In genomic region chr20:419556-420168, GRCh38 we compare ENCODE assay signal across 16 cellular contexts. TPM values are rescaled to one million over a fixed set of nuclear protein-coding genes. Genes with fewer than 3 reads are reported as not detected.
DNase-seq lines count a peak whose midpoint lies in the region; ATAC-seq, FAIRE-seq and TF ChIP-seq lines count a peak whose summit lies in the region.
"Had no signal": no experiment of that assay in that cellular context is flagged by ENCODE, and none has a peak within 500 bp of the region (broad histone marks: within the 10 kb centered on the region; RNA-seq: fewer than 3 reads in every experiment).

No MANE protein-coding gene starts in this region.

- ATAC-seq in activated naive CD4-positive, alpha-beta T cell treated with anti-CD3 and anti-CD28 coated beads, Interleukin-2, amount 50 U/mL, for 72 hours: peak; percentile 37 to 46
- no peak for ATAC-seq in GM21526 (IDR thresholded peaks at IDR 0.05; ENCODE audit: low FRiP score, unreplicated experiment)
- ATAC-seq: gastrocnemius medialis, left lung had no signal

- no peak for DNase-seq in activated naive CD4-positive, alpha-beta T cell treated with anti-CD3 and anti-CD28 coated beads, Interleukin-2, amount 50 U/mL, for 72 hours (ENCODE audit: low spot score in 2 of 2)
- DNase-seq in activated naive CD4-positive, alpha-beta T cell treated with Interleukin-2 at 50 U/mL for 16 hours: no peak
- DNase-seq in NCI-H2081 (lab: John Stamatoyannopoulos, UW) (peak; percentile 95 to 96), small intestine (peak; percentile 74), medulla oblongata (ENCODE audit: extremely low spot score) (no peak), SK-N-SH (no peak)
- DNase-seq in activated naive CD8-positive, alpha-beta T cell treated with anti-CD3 and anti-CD28 coated beads for 36 hours: no peak
- DNase-seq: dermis blood vessel endothelial cell; EL; gastrocnemius medialis; stimulated activated CD4-positive, alpha-beta T cell treated with anti-CD3 and anti-CD28 coated beads, Interleukin-4, amount 100 ng/mL, for 4 hours; substantia nigra had no signal

- no peak overlapping the region for H3K27ac Mint-ChIP-seq in activated naive CD4-positive, alpha-beta T cell treated with anti-CD3 and anti-CD28 coated beads, Interleukin-2, amount 50 U/mL, for 72 hours
- H3K27ac Mint-ChIP-seq in activated naive CD8-positive, alpha-beta T cell treated with anti-CD3 and anti-CD28 coated beads for 36 hours: peak overlapping the region; percentile 3
- H3K27ac Mint-ChIP-seq: T-helper 2 cell treated with Interferon-gamma antibody and Interleukin-4, amounts not matched to agents 5 μg/mL and 100 μg/mL, for 36 hours had no signal

- H3K9me3 ChIP-seq in small intestine (ENCODE audit: control insufficient read depth, low read depth): no peaks in the 10 kb centered on the region
- H3K9me3 ChIP-seq in SK-N-SH: no peaks in the 10 kb centered on the region
- H3K9me3 ChIP-seq: gastrocnemius medialis, left lung had no signal

- H3K4me2 ChIP-seq in SK-N-SH: no peak overlapping the region

- no peak for TF ChIP-seq RAD21 in SK-N-SH (IDR thresholded peaks at IDR 0.05; ENCODE audit: low read length)

- no peaks in the 10 kb centered on the region for H4K20me1 ChIP-seq in SK-N-SH (ENCODE audit: insufficient read depth)

- CTCF ChIA-PET in SK-N-SH (lab: Yijun Ruan, JAX): interaction anchor here (3.9 kb wide), 1 partner anchor 11 kb away, joined by 15 read pairs; no protein-coding TSS in a partner anchor

- H3K9me3 Mint-ChIP-seq in activated naive CD4-positive, alpha-beta T cell treated with anti-CD3 and anti-CD28 coated beads, Interleukin-2, amount 50 U/mL, for 72 hours: no peaks in the 10 kb centered on the region
- H3K9me3 Mint-ChIP-seq in activated naive CD8-positive, alpha-beta T cell treated with anti-CD3 and anti-CD28 coated beads for 36 hours: no peaks in the 10 kb centered on the region
- H3K9me3 Mint-ChIP-seq: T-helper 2 cell treated with Interferon-gamma antibody and Interleukin-4, amounts not matched to agents 5 μg/mL and 100 μg/mL, for 36 hours had no signal

- H3K79me2 ChIP-seq in SK-N-SH (ENCODE audit: insufficient read depth): peaks cover 11% of the 10 kb centered on the region; the same call in 1 of the 2 replicates

- no peaks in the 10 kb centered on the region for H3K9me2 ChIP-seq in SK-N-SH

- H3K27me3 ChIP-seq in small intestine (ENCODE audit: control insufficient read depth in 2 of 2, insufficient read depth in 2 of 2, low read length in 2 of 2) (no peaks in the 10 kb centered on the region), SK-N-SH (ENCODE audit: insufficient read depth) (no peaks in the 10 kb centered on the region)
- H3K27me3 ChIP-seq: gastrocnemius medialis, left lung had no signal

- H3K4me3 ChIP-seq in small intestine (ENCODE audit: low read depth in 1 of 2, low read length in 2 of 2) (no peak overlapping the region), SK-N-SH (ENCODE audit: low read depth in 2 of 2, low read length in 1 of 2) (no peak overlapping the region)
- H3K4me3 ChIP-seq: gastrocnemius medialis, left lung had no signal

- 58 to 88% (median 76%) methylated on average over 32 of the region's 32 CpGs for WGBS in small intestine, 3 donors
- 92% methylated on average over 26 of the region's 32 CpGs for WGBS in SK-N-SH (ENCODE audit: low lambda C conversion rate)

- peaks cover 0 to 52% of the 10 kb centered on the region in 2 donors for H3K36me3 Mint-ChIP-seq in activated naive CD4-positive, alpha-beta T cell treated with anti-CD3 and anti-CD28 coated beads, Interleukin-2, amount 50 U/mL, for 72 hours
- peaks cover 48% of the 10 kb centered on the region for H3K36me3 Mint-ChIP-seq in activated naive CD8-positive, alpha-beta T cell treated with anti-CD3 and anti-CD28 coated beads for 36 hours

- peaks cover 4% of the 10 kb centered on the region for H3F3A ChIP-seq in SK-N-SH (replicated peaks; ENCODE audit: insufficient read depth)

- H3K4me1 Mint-ChIP-seq in activated naive CD8-positive, alpha-beta T cell treated with anti-CD3 and anti-CD28 coated beads for 36 hours: peaks cover 14% of the 10 kb centered on the region

- H2AFZ ChIP-seq in SK-N-SH (ENCODE audit: low read depth): no peak overlapping the region
- H2AFZ ChIP-seq: parathyroid adenoma had no signal

- H3K27ac ChIP-seq in small intestine (ENCODE audit: low read depth in 1 of 2, low read length in 1 of 2) (no peak overlapping the region), SK-N-SH (ENCODE audit: low read depth in 2 of 2, low read length in 1 of 2) (no peak overlapping the region)
- H3K27ac ChIP-seq: gastrocnemius medialis, left lung, parathyroid adenoma had no signal

- H3K4me1 ChIP-seq in small intestine (ENCODE audit: control insufficient read depth in 2 of 2, insufficient read depth in 1 of 2, low read depth in 1 of 2, low read length in 1 of 2): no peaks in the 10 kb centered on the region
- no peaks in the 10 kb centered on the region for H3K4me1 ChIP-seq in SK-N-SH (ENCODE audit: control insufficient read depth in 1 of 2, insufficient read depth in 2 of 2, low read depth in 1 of 2, low read length in 1 of 2)
- H3K4me1 ChIP-seq: parathyroid adenoma had no signal

- peak overlapping the region; percentile 14 for H3K4me3 Mint-ChIP-seq in activated naive CD8-positive, alpha-beta T cell treated with anti-CD3 and anti-CD28 coated beads for 36 hours
- H3K4me3 Mint-ChIP-seq: T-helper 2 cell treated with Interferon-gamma antibody and Interleukin-4, amounts not matched to agents 5 μg/mL and 100 μg/mL, for 36 hours had no signal

- TF ChIP-seq CTCF in SK-N-SH (IDR thresholded peaks at IDR 0.05): no peak

- POLR2A ChIA-PET in SK-N-SH (lab: Yijun Ruan, JAX): no interaction called here

- no peak for TF ChIP-seq EP300 in SK-N-SH (IDR thresholded peaks at IDR 0.05; ENCODE audit: borderline replicate concordance in 1 of 2, low read depth in 1 of 2, low read length in 1 of 2)

- H3K27me3 Mint-ChIP-seq in activated naive CD8-positive, alpha-beta T cell treated with anti-CD3 and anti-CD28 coated beads for 36 hours: no peaks in the 10 kb centered on the region

- no peak overlapping the region for H3K9ac ChIP-seq in SK-N-SH
- H3K9ac ChIP-seq: parathyroid adenoma had no signal

- H3K36me3 ChIP-seq in small intestine (ENCODE audit: control insufficient read depth in 2 of 2, insufficient read depth in 2 of 2, low read length in 2 of 2): peaks cover 10 to 20% of the 10 kb centered on the region in 2 donors
- peaks cover 25 to 46% of the 10 kb centered on the region in 2 experiments for H3K36me3 ChIP-seq in SK-N-SH (replicated peaks in 1 of 2; ENCODE audit: control insufficient read depth in 1 of 2, insufficient read depth in 2 of 2, low read length in 1 of 2)

- FAIRE-seq in small intestine (lab: Jason Lieb, UNC): no peak

TF ChIP-seq in SK-N-SH, 30 proteins besides CTCF, POLR2A, EP300 and RAD21 (continues in another document):
- TF ChIP-seq REST (IDR thresholded peaks at IDR 0.05; ENCODE audit: low read depth, low read length): no peak
- TF ChIP-seq RCOR1 (IDR thresholded peaks at IDR 0.05; ENCODE audit: low read length): no peak
- TF ChIP-seq FOSL2 (IDR thresholded peaks at IDR 0.05; ENCODE audit: borderline replicate concordance, low read depth): no peak
- no peak for TF ChIP-seq JUND (IDR thresholded peaks at IDR 0.05)

RNA-seq across cellular contexts. Expression of gene RBCK1, which starts 11.6 kb away (rescaled TPM):
- 100 to 1,000 TPM; 113 to 150 TPM for total RNA-seq in activated naive CD4-positive, alpha-beta T cell treated with anti-CD3 and anti-CD28 coated beads, Interleukin-2, amount 50 U/mL, for 72 hours
- total RNA-seq in activated naive CD8-positive, alpha-beta T cell treated with anti-CD3 and anti-CD28 coated beads for 36 hours: 100 to 1,000 TPM; 113 to 115 TPM
- 100 to 1,000 TPM; 148 to 176 (median 169) TPM for polyA plus RNA-seq in small intestine
- polyA plus RNA-seq in SK-N-SH (2012; rRNA removed): 94.3 and 105 TPM in 2 replicates
- polyA plus RNA-seq in SK-N-SH (2012; cell fraction: cytosol; rRNA removed): 55.2 and 70.2 TPM in 2 replicates
- 264 and 271 TPM in 2 replicates for polyA plus RNA-seq in SK-N-SH (2012; cell fraction: nucleus; rRNA removed)

RNA-seq across cellular contexts. Expression of gene TRIB3, which starts 39.1 kb away (rescaled TPM):
- total RNA-seq in activated naive CD4-positive, alpha-beta T cell treated with anti-CD3 and anti-CD28 coated beads, Interleukin-2, amount 50 U/mL, for 72 hours: 10 to 100 TPM; 31.3 to 39.4 TPM
- total RNA-seq in activated naive CD8-positive, alpha-beta T cell treated with anti-CD3 and anti-CD28 coated beads for 36 hours: 10 to 100 TPM; 57.8 to 58.0 TPM
- polyA plus RNA-seq in small intestine: 10 to 100 TPM in 1 of 3 donors, 1 to 10 TPM in 2; 1.6 to 41.7 (median 4.9) TPM
- 13.2 and 16.6 TPM in 2 replicates for polyA plus RNA-seq in SK-N-SH (2012; rRNA removed)
- polyA plus RNA-seq in SK-N-SH (2012; cell fraction: cytosol; rRNA removed): 7.2 and 12.0 TPM in 2 replicates
- polyA plus RNA-seq in SK-N-SH (2012; cell fraction: nucleus; rRNA removed): 14.4 and 14.8 TPM in 2 replicates

RNA-seq across cellular contexts. Expression of gene TBC1D20, which starts 42.7 kb away (rescaled TPM):
- total RNA-seq in activated naive CD4-positive, alpha-beta T cell treated with anti-CD3 and anti-CD28 coated beads, Interleukin-2, amount 50 U/mL, for 72 hours: 10 to 100 TPM; 20.2 to 23.9 TPM
- total RNA-seq in activated naive CD8-positive, alpha-beta T cell treated with anti-CD3 and anti-CD28 coated beads for 36 hours: 10 to 100 TPM; 18.4 to 18.6 TPM
- polyA plus RNA-seq in small intestine (10 to 100 TPM; 13.1 to 16.3 (median 13.2) TPM), SK-N-SH (2012; rRNA removed) (27.7 and 37.7 TPM in 2 replicates)
- 23.1 and 27.8 TPM in 2 replicates for polyA plus RNA-seq in SK-N-SH (2012; cell fraction: cytosol; rRNA removed)
- 42.6 and 45.1 TPM in 2 replicates for polyA plus RNA-seq in SK-N-SH (2012; cell fraction: nucleus; rRNA removed)

Comparison
In these comparisons a context has a peak if more than half of its experiments do, and no peak if none do; other contexts are left out.
1. DNase-seq: peak in NCI-H2081 (2 of 2) and small intestine (single experiment); none in activated naive CD4-positive, alpha-beta T cell treated with anti-CD3 and anti-CD28 coated beads, Interleukin-2, amount 50 U/mL, for 72 hours (0 of 2), activated naive CD4-positive, alpha-beta T cell treated with Interleukin-2 at 50 U/mL for 16 hours (single experiment), activated naive CD8-positive, alpha-beta T cell treated with anti-CD3 and anti-CD28 coated beads for 36 hours (single experiment), medulla oblongata (single experiment) and SK-N-SH (single experiment).